ENCODE assay signal across 8 cellular contexts in the genomic region with DNA sequence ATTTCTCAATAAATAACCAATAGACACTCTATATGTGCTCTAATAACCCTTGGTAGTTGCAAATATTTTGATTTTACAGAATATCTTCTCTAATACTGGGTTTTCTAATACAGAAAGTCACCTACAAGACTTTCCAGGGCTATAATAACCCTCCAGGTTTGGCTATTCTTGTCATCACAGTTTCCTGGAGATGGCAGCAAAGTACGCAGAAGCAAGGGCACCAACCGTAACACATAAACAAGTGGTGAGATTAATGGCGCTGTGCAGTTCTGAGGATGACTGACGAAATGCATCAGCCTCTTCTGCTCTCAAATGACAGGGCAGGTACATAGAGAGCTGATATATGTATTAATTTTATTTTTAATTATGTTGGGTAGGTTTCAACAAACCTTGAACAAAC.
DNase-seq lines count a peak whose midpoint lies in the region; ATAC-seq and TF ChIP-seq lines count a peak whose summit lies in the region.

No MANE protein-coding gene starts in this region.

- DNase-seq in GM23248, result peak; percentile 14
- DNase-seq in NCI-H69 (lab: John Stamatoyannopoulos, UW), result peak; percentile 79
- peak; percentile 35 for DNase-seq in epithelial cell of esophagus (ENCODE audit: low read depth)
- peak; percentile 71 for DNase-seq in renal cortical epithelial cell (ENCODE audit: low read depth)
- no peak for DNase-seq in effector memory CD4-positive, alpha-beta T cell
- no peak for DNase-seq in natural killer cell
- no peak for DNase-seq in RKO (ENCODE audit: low spot score)
- DNase-seq in AG08396 (ENCODE audit: low spot score), result no peak

- H3K4me1 ChIP-seq in GM23248 (ENCODE audit: insufficient read depth), result no peaks in the 10 kb centered on the region
- H3K4me1 ChIP-seq in effector memory CD4-positive, alpha-beta T cell (ENCODE audit: control insufficient read depth, insufficient read depth, low read length, poor library complexity, severe bottlenecking), result no peaks in the 10 kb centered on the region

- no peaks in the 10 kb centered on the region for H3K36me3 ChIP-seq in GM23248 (ENCODE audit: low read depth)
- no peaks in the 10 kb centered on the region for H3K36me3 ChIP-seq in effector memory CD4-positive, alpha-beta T cell (ENCODE audit: control insufficient read depth, insufficient read depth, low read length)

- H4K20me1 ChIP-seq in GM23248 (ENCODE audit: insufficient read depth), result no peaks in the 10 kb centered on the region

- no peak overlapping the region for H3K27ac Mint-ChIP-seq in natural killer cell

- no peaks in the 10 kb centered on the region for H3F3A ChIP-seq in GM23248 (ENCODE audit: insufficient read depth)

- H3K36me3 Mint-ChIP-seq in natural killer cell, result no peaks in the 10 kb centered on the region

- H3K4me2 ChIP-seq in GM23248 (ENCODE audit: unreplicated experiment), result peak overlapping the region; percentile 0

- H3K27me3 Mint-ChIP-seq in natural killer cell (ENCODE audit: low read depth in 2 of 2), result peaks cover 0 to 3% of the 10 kb centered on the region in 2 donors

- intact Hi-C loops in natural killer cell (cut with micrococcal nuclease), result no loop called here

- ATAC-seq in natural killer cell, result no peak

- no peaks in the 10 kb centered on the region for H3K9me2 ChIP-seq in GM23248 (ENCODE audit: insufficient read depth)

- H2AFZ ChIP-seq in GM23248, result no peak overlapping the region

- H3K79me2 ChIP-seq in GM23248 (ENCODE audit: insufficient read depth), result no peaks in the 10 kb centered on the region

- H3K9ac ChIP-seq in GM23248, result no peak overlapping the region

- no peaks in the 10 kb centered on the region for H3K27me3 ChIP-seq in GM23248 (replicated peaks; ENCODE audit: insufficient read depth)
- no peaks in the 10 kb centered on the region for H3K27me3 ChIP-seq in effector memory CD4-positive, alpha-beta T cell (replicated peaks; ENCODE audit: control insufficient read depth, insufficient read depth, low read length, poor library complexity, severe bottlenecking)

- H3K9me3 Mint-ChIP-seq in natural killer cell, result peaks cover 0 to 3% of the 10 kb centered on the region in 2 donors

- H3K4me1 Mint-ChIP-seq in natural killer cell, result no peaks in the 10 kb centered on the region

- H3K4me3 ChIP-seq in GM23248 (no peak overlapping the region), epithelial cell of esophagus (ENCODE audit: low read length) (no peak overlapping the region)
- H3K4me3 ChIP-seq in effector memory CD4-positive, alpha-beta T cell (ENCODE audit: insufficient read depth, low read depth, low read length, poor library complexity, severe bottlenecking), result no peak overlapping the region

- no peak overlapping the region for H3K27ac ChIP-seq in GM23248
- no peak overlapping the region for H3K27ac ChIP-seq in effector memory CD4-positive, alpha-beta T cell (ENCODE audit: insufficient read depth, low read length, poor library complexity, severe bottlenecking)

- 13 to 18% methylated on average over 4 of the region's 4 CpGs for WGBS in GM23248 (ENCODE audit: low coverage in 1 of 2, low lambda C conversion rate in 2 of 2, missing lambda C conversion rate in 2 of 2), 2 experiments

- TF ChIP-seq CTCF in epithelial cell of esophagus (IDR thresholded peaks at IDR 0.05; ENCODE audit: insufficient read depth, low read depth, low read length, missing control alignments) (no peak), natural killer cell (IDR thresholded peaks at IDR 0.05) (no peak)

- in situ Hi-C loops in GM23248 (cut with MboI), result no loop called here

- no peak overlapping the region for H3K4me3 Mint-ChIP-seq in natural killer cell

- H3K9me3 ChIP-seq in GM23248 (ENCODE audit: low read depth), result no peaks in the 10 kb centered on the region
- H3K9me3 ChIP-seq in effector memory CD4-positive, alpha-beta T cell (ENCODE audit: control insufficient read depth, low read length), result no peaks in the 10 kb centered on the region

Comparison
In these comparisons a context has a peak if more than half of its experiments do, and no peak if none do; other contexts are left out.
1. DNase-seq: peak in GM23248 (single experiment), NCI-H69 (single experiment), epithelial cell of esophagus (single experiment) and renal cortical epithelial cell (single experiment); none in effector memory CD4-positive, alpha-beta T cell (0 of 3), natural killer cell (single experiment), RKO (single experiment) and AG08396 (single experiment).